ENCODE assay signal across 1 cellular context in the genomic region with DNA sequence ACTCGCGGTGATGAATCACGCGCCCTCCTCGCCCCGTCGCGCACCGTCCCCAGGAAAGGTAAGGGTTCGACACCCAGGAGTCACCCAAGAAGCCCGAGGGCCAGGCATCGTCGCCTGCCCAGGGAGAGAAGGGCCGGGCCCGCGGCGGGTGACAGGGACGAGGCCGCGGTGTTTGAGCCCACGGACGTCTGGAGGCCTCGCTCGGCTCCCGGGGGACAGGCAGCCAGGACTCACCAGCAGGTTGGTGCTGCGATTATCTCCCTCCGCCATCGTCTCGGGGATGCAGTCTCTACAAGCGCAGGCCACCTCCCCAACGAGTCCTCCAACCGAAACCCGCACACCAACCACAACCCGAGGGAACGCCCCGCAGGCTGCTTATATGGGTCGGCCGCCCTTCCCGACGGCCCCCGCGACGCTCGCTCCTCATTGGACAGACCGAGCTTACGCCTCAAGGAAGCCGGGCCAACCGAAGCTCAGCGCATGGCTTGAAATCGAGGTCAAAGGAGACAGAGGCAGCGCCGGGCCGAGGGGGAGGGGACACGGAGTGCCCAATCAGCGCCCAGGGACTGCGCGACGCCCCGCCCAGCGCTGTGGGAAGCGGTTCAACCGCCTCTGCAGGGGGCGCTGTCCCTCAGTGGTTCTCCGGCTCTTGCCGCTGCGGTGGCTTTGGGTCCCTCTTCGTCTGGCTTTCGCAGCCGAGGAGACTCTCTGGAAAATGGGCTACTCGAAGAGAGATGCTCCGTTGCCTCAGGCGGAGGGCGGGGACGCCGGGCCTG.
TF ChIP-seq lines count a peak whose summit lies in the region.

Gene ARL6IP1, minus strand, starts transcription at position 353 of the 776 bp plus-strand sequence. Its CDS starts 83 bp downstream, at position 270.

TF ChIP-seq in HepG2, 621 proteins besides CTCF, POLR2A, EP300 and RAD21 (continued from another document and continues in another):
- TF ChIP-seq, protein P1, sequence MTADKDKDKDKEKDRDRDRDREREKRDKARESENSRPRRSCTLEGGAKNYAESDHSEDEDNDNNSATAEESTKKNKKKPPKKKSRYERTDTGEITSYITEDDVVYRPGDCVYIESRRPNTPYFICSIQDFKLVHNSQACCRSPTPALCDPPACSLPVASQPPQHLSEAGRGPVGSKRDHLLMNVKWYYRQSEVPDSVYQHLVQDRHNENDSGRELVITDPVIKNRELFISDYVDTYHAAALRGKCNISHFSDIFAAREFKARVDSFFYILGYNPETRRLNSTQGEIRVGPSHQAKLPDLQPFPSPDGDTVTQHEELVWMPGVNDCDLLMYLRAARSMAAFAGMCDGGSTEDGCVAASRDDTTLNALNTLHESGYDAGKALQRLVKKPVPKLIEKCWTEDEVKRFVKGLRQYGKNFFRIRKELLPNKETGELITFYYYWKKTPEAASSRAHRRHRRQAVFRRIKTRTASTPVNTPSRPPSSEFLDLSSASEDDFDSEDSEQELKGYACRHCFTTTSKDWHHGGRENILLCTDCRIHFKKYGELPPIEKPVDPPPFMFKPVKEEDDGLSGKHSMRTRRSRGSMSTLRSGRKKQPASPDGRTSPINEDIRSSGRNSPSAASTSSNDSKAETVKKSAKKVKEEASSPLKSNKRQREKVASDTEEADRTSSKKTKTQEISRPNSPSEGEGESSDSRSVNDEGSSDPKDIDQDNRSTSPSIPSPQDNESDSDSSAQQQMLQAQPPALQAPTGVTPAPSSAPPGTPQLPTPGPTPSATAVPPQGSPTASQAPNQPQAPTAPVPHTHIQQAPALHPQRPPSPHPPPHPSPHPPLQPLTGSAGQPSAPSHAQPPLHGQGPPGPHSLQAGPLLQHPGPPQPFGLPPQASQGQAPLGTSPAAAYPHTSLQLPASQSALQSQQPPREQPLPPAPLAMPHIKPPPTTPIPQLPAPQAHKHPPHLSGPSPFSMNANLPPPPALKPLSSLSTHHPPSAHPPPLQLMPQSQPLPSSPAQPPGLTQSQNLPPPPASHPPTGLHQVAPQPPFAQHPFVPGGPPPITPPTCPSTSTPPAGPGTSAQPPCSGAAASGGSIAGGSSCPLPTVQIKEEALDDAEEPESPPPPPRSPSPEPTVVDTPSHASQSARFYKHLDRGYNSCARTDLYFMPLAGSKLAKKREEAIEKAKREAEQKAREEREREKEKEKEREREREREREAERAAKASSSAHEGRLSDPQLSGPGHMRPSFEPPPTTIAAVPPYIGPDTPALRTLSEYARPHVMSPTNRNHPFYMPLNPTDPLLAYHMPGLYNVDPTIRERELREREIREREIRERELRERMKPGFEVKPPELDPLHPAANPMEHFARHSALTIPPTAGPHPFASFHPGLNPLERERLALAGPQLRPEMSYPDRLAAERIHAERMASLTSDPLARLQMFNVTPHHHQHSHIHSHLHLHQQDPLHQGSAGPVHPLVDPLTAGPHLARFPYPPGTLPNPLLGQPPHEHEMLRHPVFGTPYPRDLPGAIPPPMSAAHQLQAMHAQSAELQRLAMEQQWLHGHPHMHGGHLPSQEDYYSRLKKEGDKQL (CRISPR knock-in tag; IDR thresholded peaks at IDR 0.05; ENCODE audit: low read depth): peak; percentile 77; the same call in 1 of the 2 replicates
- TF ChIP-seq ZNF597 (CRISPR knock-in tag; IDR thresholded peaks at IDR 0.05) (peak; percentile 92; the same call in 1 of the 2 replicates), ZC3H4 (CRISPR knock-in tag; IDR thresholded peaks at IDR 0.05; ENCODE audit: borderline replicate concordance) (0 out of 2 replicates have a peak, but pooled peaks have one; percentile 81), ELF1 (CRISPR knock-in tag; IDR thresholded peaks at IDR 0.05) (peak; percentile 84), ZNF572 (CRISPR knock-in tag; IDR thresholded peaks at IDR 0.05) (0 out of 2 replicates have a peak, but pooled peaks have one; percentile 48), RXRA (CRISPR knock-in tag; IDR thresholded peaks at IDR 0.05) (peak; percentile 98), ZNF678 (CRISPR knock-in tag; IDR thresholded peaks at IDR 0.05) (no peak; the same call in 1 of the 2 replicates), NR2C2 (CRISPR knock-in tag; IDR thresholded peaks at IDR 0.05; ENCODE audit: borderline replicate concordance) (peak; percentile 99), ZNF337 (CRISPR knock-in tag; IDR thresholded peaks at IDR 0.05; ENCODE audit: borderline replicate concordance, low read depth) (peak; percentile 65; the same call in 1 of the 2 replicates), CSRNP1 (CRISPR knock-in tag; IDR thresholded peaks at IDR 0.05) (peak; percentile 99), TARDBP (CRISPR knock-in tag; IDR thresholded peaks at IDR 0.05) (peak; percentile 99), ATF2 (CRISPR knock-in tag; IDR thresholded peaks at IDR 0.05) (peak; percentile 92), ATF6 (CRISPR knock-in tag; conservative IDR thresholded peaks at IDR 0.05) (peak; percentile 96), ZNF775 (CRISPR knock-in tag; IDR thresholded peaks at IDR 0.05; ENCODE audit: borderline replicate concordance) (peak; percentile 89), JARID2 (CRISPR knock-in tag; IDR thresholded peaks at IDR 0.05; ENCODE audit: insufficient replicate concordance) (peak; percentile 64), ZBTB49 (CRISPR knock-in tag; IDR thresholded peaks at IDR 0.05; ENCODE audit: borderline replicate concordance) (peak; percentile 82; the same call in 1 of the 2 replicates), MXD1 (CRISPR knock-in tag; IDR thresholded peaks at IDR 0.05) (peak; percentile 89), BRCA1 (CRISPR knock-in tag; IDR thresholded peaks at IDR 0.05) (peak; percentile 99), ZNF616 (CRISPR knock-in tag; IDR thresholded peaks at IDR 0.05; ENCODE audit: low read depth) (0 out of 2 replicates have a peak, but pooled peaks have one; percentile 66), ZNF17 (CRISPR knock-in tag; IDR thresholded peaks at IDR 0.05) (peak; percentile 97), ZBTB40 (IDR thresholded peaks at IDR 0.05) (no peak), ZBTB40 (CRISPR knock-in tag; IDR thresholded peaks at IDR 0.05) (peak; percentile 79)
